ENCODE assay signal across 21 cellular contexts in genomic region chr3:37984596-37984995, GRCh38. TPM values are rescaled to one million over a fixed set of nuclear protein-coding genes. Genes with fewer than 3 reads are reported as not detected.
"Had no signal": no experiment of that assay in that cellular context is flagged by ENCODE, and none has a peak within 500 bp of the region (broad histone marks: within the 10 kb centered on the region; RNA-seq: fewer than 3 reads in every experiment).

No MANE protein-coding gene starts in this region.

- DNase-seq: activated CD4-positive, alpha-beta memory T cell treated with anti-CD3 and anti-CD28 coated beads, Interleukin-2, amount 10 ng/mL, durations not matched to agents 7 days and 5 days; activated CD4-positive, alpha-beta T cell treated with anti-CD3 and anti-CD28 coated beads, Interleukin-2, amount 10 ng/mL, durations not matched to agents 24 days and 14 days; amniotic stem cell; erythroblast; foreskin fibroblast; immature natural killer cell; kidney glomerular epithelial cell; naive thymus-derived CD8-positive, alpha-beta T cell; right cardiac atrium; SK-N-SH; stimulated activated CD4-positive, alpha-beta T cell treated with anti-CD3 and anti-CD28 coated beads, Interleukin-15, amount 100 ng/mL, for 24 hours; stimulated activated CD8-positive, alpha-beta memory T cell treated with anti-CD3 and anti-CD28 coated beads, Interleukin-4, amount 100 ng/mL, for 48 hours; stimulated activated naive CD4-positive, alpha-beta T cell had no signal

- FAIRE-seq: endometrium, pancreas had no signal

- H3K9me3 Mint-ChIP-seq: activated CD4-positive, alpha-beta memory T cell treated with anti-CD3 and anti-CD28 coated beads, Interleukin-2, amount 10 ng/mL, durations not matched to agents 7 days and 5 days; activated CD4-positive, alpha-beta T cell treated with anti-CD3 and anti-CD28 coated beads, Interleukin-2, amount 10 ng/mL, durations not matched to agents 24 days and 14 days; immature natural killer cell; naive thymus-derived CD8-positive, alpha-beta T cell had no signal

- H3K36me3 Mint-ChIP-seq: activated naive CD8-positive, alpha-beta T cell; immature natural killer cell; naive thymus-derived CD8-positive, alpha-beta T cell had no signal

- H3K27me3 ChIP-seq: left lung, pancreas had no signal

- H3K27ac Mint-ChIP-seq: activated CD4-positive, alpha-beta memory T cell treated with anti-CD3 and anti-CD28 coated beads, Interleukin-2, amount 10 ng/mL, durations not matched to agents 7 days and 5 days; activated CD4-positive, alpha-beta T cell treated with anti-CD3 and anti-CD28 coated beads, Interleukin-2, amount 10 ng/mL, durations not matched to agents 24 days and 14 days; activated naive CD8-positive, alpha-beta T cell; immature natural killer cell; naive thymus-derived CD8-positive, alpha-beta T cell had no signal

- ATAC-seq: activated CD4-positive, CD25-positive, alpha-beta regulatory T cell treated with anti-CD3 and anti-CD28 coated beads, Interleukin-2, amount 50 U/mL, for 24 hours; left lung; naive thymus-derived CD8-positive, alpha-beta T cell had no signal

- H3K9me3 ChIP-seq: left lung, pancreas, SK-N-SH had no signal

- H3K9ac ChIP-seq: SK-N-SH had no signal

- H3K27ac ChIP-seq: skin epidermis had no signal

- H3K4me1 Mint-ChIP-seq: activated CD4-positive, alpha-beta memory T cell treated with anti-CD3 and anti-CD28 coated beads, Interleukin-2, amount 10 ng/mL, durations not matched to agents 7 days and 5 days; immature natural killer cell had no signal

- H3K27me3 Mint-ChIP-seq: activated CD4-positive, alpha-beta T cell treated with anti-CD3 and anti-CD28 coated beads, Interleukin-2, amount 10 ng/mL, durations not matched to agents 24 days and 14 days; activated naive CD8-positive, alpha-beta T cell; naive thymus-derived CD8-positive, alpha-beta T cell had no signal

- H3K4me2 ChIP-seq: SK-N-SH had no signal

- H3K4me3 ChIP-seq: left lung, lung, pancreas, skin epidermis had no signal

- H3K4me3 Mint-ChIP-seq: activated CD4-positive, alpha-beta memory T cell treated with anti-CD3 and anti-CD28 coated beads, Interleukin-2, amount 10 ng/mL, durations not matched to agents 7 days and 5 days; activated CD4-positive, alpha-beta T cell treated with anti-CD3 and anti-CD28 coated beads, Interleukin-2, amount 10 ng/mL, durations not matched to agents 24 days and 14 days; activated naive CD8-positive, alpha-beta T cell; immature natural killer cell; naive thymus-derived CD8-positive, alpha-beta T cell had no signal

RNA-seq across cellular contexts. Expression of gene DLEC1, which starts 54.4 kb away (rescaled TPM):
- total RNA-seq: pulmonary artery endothelial cell had no signal
